ENCODE assay signal across 8 cellular contexts in genomic region chr11:65315204-65315865, GRCh38. TPM values are rescaled to one million over a fixed set of nuclear protein-coding genes. Genes with fewer than 3 reads are reported as not detected.
DNase-seq lines count a peak whose midpoint lies in the region; ATAC-seq and TF ChIP-seq lines count a peak whose summit lies in the region.

No MANE protein-coding gene starts in this region.

- peak; percentile 68 for DNase-seq in AG20443 (ENCODE audit: low spot score)
- peak; percentile 69 for DNase-seq in NCI-H128 (lab: John Stamatoyannopoulos, UW; ENCODE audit: unreplicated experiment)
- DNase-seq in T1000 (lab: John Stamatoyannopoulos, UW): peak; percentile 82
- peak in 1 of 2 donors; percentile 89 for DNase-seq in ascending aorta (ENCODE audit: low spot score in 2 of 2)
- peak; percentile 81 for DNase-seq in hepatic stellate cell (ENCODE audit: low spot score)
- no peak for DNase-seq in retinal pigment epithelial cell (ENCODE audit: low read depth)

- H3K4me3 ChIP-seq in ascending aorta: peak overlapping the region; percentile 79 to 86
- H3K4me3 ChIP-seq in retinal pigment epithelial cell (ENCODE audit: low read length): peak overlapping the region; percentile 76

- intact Hi-C loops in ascending aorta (cut with DNase I): loop anchor here (1.0 to 5.0 kb wide), 4 partner anchors 15 to 178 kb away; no protein-coding TSS in a partner anchor

- no peaks in the 10 kb centered on the region for H3K9me3 ChIP-seq in ascending aorta

- no peaks in the 10 kb centered on the region for H3K36me3 ChIP-seq in ascending aorta

- H3K27me3 ChIP-seq in ascending aorta: no peaks in the 10 kb centered on the region

- ATAC-seq in GM21360 (IDR thresholded peaks at IDR 0.05; ENCODE audit: unreplicated experiment): peak; percentile 51
- ATAC-seq in GM18861 (IDR thresholded peaks at IDR 0.05; ENCODE audit: unreplicated experiment): no peak

- H3K27ac ChIP-seq in ascending aorta: peak overlapping the region; percentile 80 to 83

- TF ChIP-seq CTCF in ascending aorta (IDR thresholded peaks at IDR 0.05): peak; percentile 95 to 97 (median 95)
- TF ChIP-seq CTCF in retinal pigment epithelial cell (conservative IDR thresholded peaks at IDR 0.05; ENCODE audit: low read depth, low read length): peak; percentile 86

- peaks cover 0 to 20% of the 10 kb centered on the region in 2 donors for H3K4me1 ChIP-seq in ascending aorta

RNA-seq across cellular contexts. Expression of gene CDC42EP2, which starts 0.7 kb away (rescaled TPM):
- 20.6 TPM for total RNA-seq in ascending aorta

RNA-seq across cellular contexts. Expression of gene DPF2, which starts 18.3 kb away (rescaled TPM):
- total RNA-seq in ascending aorta: 70.9 TPM

RNA-seq across cellular contexts. Expression of gene TIGD3, which starts 39.2 kb away (rescaled TPM):
- not detected for total RNA-seq in ascending aorta

RNA-seq across cellular contexts. Expression of gene POLA2, which starts 53.6 kb away (rescaled TPM):
- total RNA-seq in ascending aorta: 27.4 TPM
